ENCODE assay signal across 33 cellular contexts in genomic region chr2:114091010-114091409, GRCh38.
"Had no signal": no experiment of that assay in that cellular context is flagged by ENCODE, and none has a peak within 500 bp of the region (broad histone marks: within the 10 kb centered on the region; RNA-seq: fewer than 3 reads in every experiment).

No MANE protein-coding gene starts in this region.

- H3K27ac ChIP-seq: adrenal gland, ascending aorta, body of pancreas, brain microvascular endothelial cell, breast epithelium, cardiac muscle cell had no signal

- ATAC-seq: activated naive CD4-positive, alpha-beta T cell treated with anti-CD3 and anti-CD28 coated beads, Interleukin-2, amount 50 U/mL, for 72 hours; activated naive CD8-positive, alpha-beta T cell treated with anti-CD3 and anti-CD28 coated beads, Interleukin-2, amount 50 U/mL, for 24 hours; activated T-cell treated with anti-CD3 and anti-CD28 coated beads, Interleukin-2, amount 50 U/mL, for 4 hours; activated T-cell treated with anti-CD3 and anti-CD28 coated beads, Interleukin-2, amount 50 U/mL, for 72 hours; activated T-helper 17 cell treated with anti-CD3 and anti-CD28 coated beads, Interleukin-2, amount 50 U/mL, for 72 hours; body of pancreas had no signal

- H3K36me3 ChIP-seq: adrenal gland, ascending aorta, brain microvascular endothelial cell, breast epithelium, cardiac muscle cell had no signal

- H3K4me1 ChIP-seq: adrenal gland, ascending aorta, body of pancreas, breast epithelium had no signal

- H3K27me3 ChIP-seq: adrenal gland, ascending aorta, body of pancreas, brain microvascular endothelial cell, breast epithelium, cardiac muscle cell had no signal

- H3K9me3 ChIP-seq: body of pancreas had no signal

- DNase-seq: activated effector memory CD4-positive, alpha-beta T cell treated with anti-CD3 and anti-CD28 coated beads, Interleukin-2, amount 50 U/mL, for 16 hours; activated effector memory CD4-positive, alpha-beta T cell treated with Interleukin-2 at 50 U/mL for 16 hours; activated gamma-delta T cell; activated gamma-delta T cell treated with Interleukin-2 at 50 U/mL for 16 hours; activated naive CD4-positive, alpha-beta T cell; activated naive CD4-positive, alpha-beta T cell treated with anti-CD3 and anti-CD28 coated beads for 36 hours; activated naive CD4-positive, alpha-beta T cell treated with anti-CD3 and anti-CD28 coated beads, Interleukin-2, amount 10 ng/mL, durations not matched to agents 7 days and 5 days; activated naive CD4-positive, alpha-beta T cell treated with anti-CD3 and anti-CD28 coated beads, Interleukin-2, amount 50 U/mL, for 16 hours; activated naive CD4-positive, alpha-beta T cell treated with Interleukin-2 at 50 U/mL for 16 hours; activated naive CD8-positive, alpha-beta T cell treated with anti-CD3 and anti-CD28 coated beads for 36 hours; activated naive CD8-positive, alpha-beta T cell treated with anti-CD3 and anti-CD28 coated beads, Interleukin-2, amount 10 ng/mL, durations not matched to agents 7 days and 5 days; activated naive CD8-positive, alpha-beta T cell treated with anti-CD3 and anti-CD28 coated beads, Interleukin-2, amount 50 U/mL, for 24 hours; activated T-cell treated with anti-CD3 and anti-CD28 coated beads, Interleukin-2, amount 50 U/mL, for 24 hours; activated T-cell treated with anti-CD3 and anti-CD28 coated beads, Interleukin-2, amount 50 U/mL, for 4 hours; activated T-cell treated with anti-CD3 and anti-CD28 coated beads, Interleukin-2, amount 50 U/mL, for 48 hours; activated T-cell treated with anti-CD3 and anti-CD28 coated beads, Interleukin-2, amount 50 U/mL, for 72 hours; adrenal gland; amniotic stem cell; amygdala; aorta; body of pancreas; brain microvascular endothelial cell; caudate nucleus; central memory CD4-positive, alpha-beta T cell; cerebellar nuclear complex had no signal

- FAIRE-seq: astrocyte, bronchial epithelial cell, colon had no signal

- H3K4me3 ChIP-seq: adrenal gland, ascending aorta, body of pancreas, breast epithelium, cardiac muscle cell had no signal
